In genomic region chr9:23015557-23015956, GRCh38 we compare ENCODE assay signal across 30 cellular contexts.
"Had no signal": no experiment of that assay in that cellular context is flagged by ENCODE, and none has a peak within 500 bp of the region (broad histone marks: within the 10 kb centered on the region; RNA-seq: fewer than 3 reads in every experiment).

No MANE protein-coding gene starts in this region.

- H3K4me3 Mint-ChIP-seq: T-cell, T-helper 17 cell had no signal

- H3K4me1 ChIP-seq: Peyer's patch, SJCRH30 had no signal

- DNase-seq: Kasumi-1, MG63, MV-4-11, NCI-H1092, NCI-H1105, NCI-H1417 treated with DMSO at 0.1 percent for 48 hours, NCI-H1436 treated with DMSO at 0.1 percent for 48 hours, NCI-H1694 treated with DMSO at 0.1 percent for 48 hours, NCI-H187 treated with DMSO at 0.1 percent for 48 hours, NCI-H2029, NCI-H2081, NCI-H2171, NCI-H226, NCI-H446 treated with DMSO at 0.1 percent for 48 hours, NCI-H510A, NCI-H524, NCI-H526, NCI-H774, OCI-M1, PC-3, Peyer's patch, SHP77, SIG-M5, SJCRH30, T-cell, T-helper 17 cell had no signal

- H3K27ac ChIP-seq: Peyer's patch, RWPE1, SJCRH30, SK-N-MC had no signal

- H3K36me3 Mint-ChIP-seq: T-cell had no signal

- H3K4me1 Mint-ChIP-seq: T-cell, T-helper 17 cell had no signal

- H3K27me3 ChIP-seq: MG63, Peyer's patch, SJCRH30 had no signal

- H3K36me3 ChIP-seq: MG63, Peyer's patch, SJCRH30 had no signal

- ATAC-seq: PC-3, Right ventricle myocardium inferior, SK-N-SH treated with all-trans-retinoic acid at 6 μM for 48 hours, T-cell, T-helper 17 cell had no signal

- H3K9me3 ChIP-seq: MG63, SJCRH30 had no signal

- H3K27me3 Mint-ChIP-seq: T-cell, T-helper 17 cell had no signal

- H3K4me3 ChIP-seq: MG63, Peyer's patch, SJCRH30, SK-N-MC had no signal

- H3K27ac Mint-ChIP-seq: T-cell, T-helper 17 cell had no signal
